8 cellular contexts compared by ENCODE assay signal in the genomic region with DNA sequence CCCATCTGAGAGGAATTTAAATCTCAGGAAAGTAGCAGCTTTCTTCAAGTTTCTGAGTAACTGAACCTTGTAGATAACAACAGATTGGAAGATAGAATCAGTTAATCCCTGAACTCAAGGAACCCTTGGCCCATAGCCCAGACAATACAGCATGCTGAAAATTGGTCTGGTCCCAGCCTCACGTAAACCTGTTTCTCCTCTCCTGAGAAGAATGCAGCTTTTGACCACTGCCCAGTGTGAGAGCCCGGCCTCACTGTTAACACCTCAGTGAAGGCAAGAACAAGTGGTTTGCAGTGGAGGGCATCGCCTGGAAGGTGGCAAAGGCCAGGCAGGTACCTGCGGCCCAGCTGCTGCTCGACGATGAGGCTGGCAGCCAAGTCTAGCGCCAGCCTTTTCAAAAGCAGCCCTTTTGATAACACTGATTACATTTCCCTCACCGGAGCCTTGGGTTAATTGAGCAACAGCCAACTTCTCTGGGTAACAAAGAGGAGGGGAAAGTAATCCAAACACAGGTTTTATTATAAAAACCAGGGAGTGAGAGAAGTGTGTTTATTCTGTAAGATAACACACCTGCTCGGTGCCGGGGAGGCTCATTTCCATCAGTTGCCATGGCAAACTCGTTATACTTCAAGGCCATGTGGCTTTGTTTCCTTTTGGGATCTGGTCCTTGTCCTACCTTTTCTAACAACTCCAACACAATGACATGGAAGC. TPM values are rescaled to one million over a fixed set of nuclear protein-coding genes. Genes with fewer than 3 reads are reported as not detected.
DNase-seq lines count a peak whose midpoint lies in the region; ATAC-seq, FAIRE-seq and TF ChIP-seq lines count a peak whose summit lies in the region.

No MANE protein-coding gene starts in this region.

- no peak overlapping the region for H3K9ac ChIP-seq in iPS-18a (ENCODE audit: low read length)

- H3K4me1 Mint-ChIP-seq in naive thymus-derived CD8-positive, alpha-beta T cell: peaks cover 0 to 10% (median under 1%) of the 10 kb centered on the region in 4 donors

- FAIRE-seq in GM19239 (lab: Jason Lieb, UNC) (no peak), D721Med (lab: Jason Lieb, UNC) (no peak)

- no peak overlapping the region for H3K4me3 Mint-ChIP-seq in naive thymus-derived CD8-positive, alpha-beta T cell

- POLR2A ChIA-PET in naive thymus-derived CD8-positive, alpha-beta T cell (lab: Charles Lee): no interaction called here

- peaks cover 48% of the 10 kb centered on the region for H3K4me1 ChIP-seq in SJCRH30
- peaks cover 26% of the 10 kb centered on the region for H3K4me1 ChIP-seq in iPS-18a (ENCODE audit: control insufficient read depth, low read depth, low read length)
- H3K4me1 ChIP-seq in suprapubic skin: peaks cover 45% of the 10 kb centered on the region

- WGBS in suprapubic skin: 27% methylated on average over 11 of the region's 11 CpGs

- peaks cover 0 to 8% (median 7%) of the 10 kb centered on the region in 3 donors for H3K36me3 Mint-ChIP-seq in naive thymus-derived CD8-positive, alpha-beta T cell

- H3K9me3 ChIP-seq in SJCRH30 (replicated peaks) (no peaks in the 10 kb centered on the region), iPS-18a (ENCODE audit: control insufficient read depth, low read depth, low read length) (no peaks in the 10 kb centered on the region), suprapubic skin (no peaks in the 10 kb centered on the region)

- H3K36me3 ChIP-seq in SJCRH30: no peaks in the 10 kb centered on the region; the same call in 1 of the 2 replicates
- no peaks in the 10 kb centered on the region for H3K36me3 ChIP-seq in iPS-18a (ENCODE audit: control insufficient read depth, low read depth, low read length)
- H3K36me3 ChIP-seq in suprapubic skin: no peaks in the 10 kb centered on the region

- no peak for TF ChIP-seq RAD21 in Ishikawa (IDR thresholded peaks at IDR 0.05; ENCODE audit: low read depth)

- no peak for ATAC-seq in HG03520 (IDR thresholded peaks at IDR 0.05; ENCODE audit: unreplicated experiment)
- no peak for ATAC-seq in naive thymus-derived CD8-positive, alpha-beta T cell

- no peak for TF ChIP-seq CTCF in suprapubic skin (IDR thresholded peaks at IDR 0.05)
- no peak for TF ChIP-seq CTCF in D721Med (IDR thresholded peaks at IDR 0.05; ENCODE audit: insufficient read depth, missing control alignments)

- TF ChIP-seq EP300 in Ishikawa (IDR thresholded peaks at IDR 0.05; ENCODE audit: borderline replicate concordance): peak; percentile 46; the same call in 1 of the 2 replicates
- no peak for TF ChIP-seq EP300 in suprapubic skin (IDR thresholded peaks at IDR 0.05)

- TF ChIP-seq POLR2A in suprapubic skin (IDR thresholded peaks at IDR 0.05): no peak

- DNase-seq in SJCRH30 (peak; percentile 51 to 73), suprapubic skin (ENCODE audit: low spot score in 2 of 2) (no peak), GM19239 (ENCODE audit: insufficient read length, low spot score) (no peak), D721Med (ENCODE audit: insufficient read length, low spot score) (no peak)
- no peak for DNase-seq in naive thymus-derived CD8-positive, alpha-beta T cell

- H3K27ac ChIP-seq in SJCRH30: peak overlapping the region; percentile 84
- no peak overlapping the region for H3K27ac ChIP-seq in iPS-18a (ENCODE audit: low read length)
- peak overlapping the region; percentile 3 for H3K27ac ChIP-seq in suprapubic skin

- peak overlapping the region; percentile 37 for H3K4me3 ChIP-seq in SJCRH30
- peak overlapping the region; percentile 11 for H3K4me3 ChIP-seq in iPS-18a (ENCODE audit: low read length)
- no peak overlapping the region for H3K4me3 ChIP-seq in suprapubic skin

- no peaks in the 10 kb centered on the region for H3K27me3 Mint-ChIP-seq in naive thymus-derived CD8-positive, alpha-beta T cell

- H3K27ac Mint-ChIP-seq in naive thymus-derived CD8-positive, alpha-beta T cell: peak overlapping the region in 1 of 10 donors; percentile 31

- H3K9me3 Mint-ChIP-seq in naive thymus-derived CD8-positive, alpha-beta T cell: no peaks in the 10 kb centered on the region

- H3K27me3 ChIP-seq in SJCRH30: no peaks in the 10 kb centered on the region
- H3K27me3 ChIP-seq in iPS-18a (ENCODE audit: control insufficient read depth, insufficient read depth, low read length): no peaks in the 10 kb centered on the region
- no peaks in the 10 kb centered on the region for H3K27me3 ChIP-seq in suprapubic skin

TF ChIP-seq in Ishikawa, 13 proteins besides CTCF, POLR2A, EP300 and RAD21:
- TF ChIP-seq CREB1 (IDR thresholded peaks at IDR 0.05; ENCODE audit: low read depth) (no peak), NFIC (IDR thresholded peaks at IDR 0.05) (peak; percentile 79), FOXM1 (IDR thresholded peaks at IDR 0.05; ENCODE audit: borderline replicate concordance, low read depth) (no peak), TEAD4 (IDR thresholded peaks at IDR 0.05) (peak; percentile 61)
- TF ChIP-seq, protein P1, sequence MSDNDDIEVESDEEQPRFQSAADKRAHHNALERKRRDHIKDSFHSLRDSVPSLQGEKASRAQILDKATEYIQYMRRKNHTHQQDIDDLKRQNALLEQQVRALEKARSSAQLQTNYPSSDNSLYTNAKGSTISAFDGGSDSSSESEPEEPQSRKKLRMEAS (IDR thresholded peaks at IDR 0.05): peak; percentile 60

RNA-seq across cellular contexts. Expression of a gene that starts 54.0 kb away (rescaled TPM):
- total RNA-seq in SJCRH30 (2014; rRNA removed; shearing (Covaris generic)): 41.2 and 43.6 TPM in 2 replicates
- 10 to 100 TPM; 59.7 to 64.0 (median 60.9) TPM for total RNA-seq in suprapubic skin
- total RNA-seq in naive thymus-derived CD8-positive, alpha-beta T cell: 10 to 100 TPM; 16.4 to 17.1 TPM
- polyA plus RNA-seq in naive thymus-derived CD8-positive, alpha-beta T cell: 10 to 100 TPM in 2 of 3 donors, 1 to 10 TPM in 1; 9.4 to 20.1 (median 17.0) TPM

Comparison
In these comparisons a context has a peak if more than half of its experiments do, and no peak if none do; other contexts are left out.
1. DNase-seq: peak in SJCRH30 (2 of 2); none in suprapubic skin (0 of 2), GM19239 (single experiment), naive thymus-derived CD8-positive, alpha-beta T cell (0 of 10) and D721Med (single experiment).